8 cellular contexts compared by ENCODE assay signal in genomic region chr19:46416077-46416709, GRCh38. TPM values are rescaled to one million over a fixed set of nuclear protein-coding genes. Genes with fewer than 3 reads are reported as not detected.
A peak's percentile ranks its signal among the peaks of the same experiment; 100 is the strongest.
DNase-seq lines count a peak whose midpoint lies in the region; ATAC-seq and TF ChIP-seq lines count a peak whose summit lies in the region.

No MANE protein-coding gene starts in this region.

- DNase-seq in AG09319 (ENCODE audit: extremely low read depth, low read depth) (peak; percentile 53), NCI-H82 treated with DMSO at 0.1 percent for 48 hours (lab: John Stamatoyannopoulos, UW; ENCODE audit: unreplicated experiment) (peak; percentile 86), chondrocyte (ENCODE audit: low spot score) (peak; percentile 98), kidney glomerular epithelial cell (lab: John Stamatoyannopoulos, UW) (peak; percentile 68)
- DNase-seq in stimulated activated CD8-positive, alpha-beta memory T cell treated with anti-CD3 and anti-CD28 coated beads, Interleukin-7, amount 100 ng/mL, for 48 hours (ENCODE audit: extremely low read depth in 1 of 2, low read depth in 1 of 2) = peak; percentile 25 to 27
- no peak for DNase-seq in activated effector memory CD4-positive, alpha-beta T cell treated with Interleukin-2 at 50 U/mL for 16 hours

- no peaks in the 10 kb centered on the region for H3K27me3 Mint-ChIP-seq in chondrocyte (ENCODE audit: low read depth)

- H3K27ac Mint-ChIP-seq in chondrocyte (ENCODE audit: unreplicated experiment) = peak overlapping the region; percentile 91

- H3K4me3 ChIP-seq in HEK293 (ENCODE audit: low read depth, low read length) = peak overlapping the region; percentile 37

- ATAC-seq in GM19395 (IDR thresholded peaks at IDR 0.05; ENCODE audit: unreplicated experiment) = no peak

- H3K27ac ChIP-seq in HEK293 (ENCODE audit: extremely low read depth, low read depth, low read length) = peak overlapping the region; percentile 63

- CTCF ChIA-PET in HEK293 (lab: Yijun Ruan, JAX) = interaction anchor here (0.6 to 2.9 kb wide), 9 partner anchors 14 to 288 kb away, joined by 3 to 16 read pairs (median 5); no protein-coding TSS in a partner anchor

- H3K9me3 ChIP-seq in HEK293 (ENCODE audit: control insufficient read depth, insufficient read depth, low read depth, low read length) = no peaks in the 10 kb centered on the region

- H3K4me1 Mint-ChIP-seq in chondrocyte (ENCODE audit: low read depth) = peaks cover 50% of the 10 kb centered on the region

- H3K36me3 Mint-ChIP-seq in chondrocyte (ENCODE audit: low read depth) = peaks cover 8% of the 10 kb centered on the region

- H3K36me3 ChIP-seq in HEK293 (ENCODE audit: control insufficient read depth in 2 of 2, insufficient read depth in 1 of 2, low read length in 2 of 2) = peaks cover 0 to 11% of the 10 kb centered on the region in 2 experiments; a peak in 1 of 3 replicates

- POLR2A ChIA-PET in HEK293 (lab: Yijun Ruan, JAX) = interaction anchor here (1.5 kb wide), 1 partner anchor 8 kb away, joined by 6 read pairs; no protein-coding TSS in a partner anchor

- no peaks in the 10 kb centered on the region for H3K9me3 Mint-ChIP-seq in chondrocyte (ENCODE audit: low read depth)

- H3K4me3 Mint-ChIP-seq in chondrocyte (ENCODE audit: unreplicated experiment) = peak overlapping the region; percentile 70

- no peak for TF ChIP-seq CTCF in AG09319 (IDR thresholded peaks at IDR 0.05; ENCODE audit: low read depth, low read length)
- TF ChIP-seq CTCF in HEK293 (tag by site-specific recombination; IDR thresholded peaks at IDR 0.05) = no peak
- no peak for TF ChIP-seq CTCF in chondrocyte (IDR thresholded peaks at IDR 0.05)

- peaks cover 23% of the 10 kb centered on the region for H3K4me1 ChIP-seq in HEK293 (ENCODE audit: control insufficient read depth, insufficient read depth, low read length)

TF ChIP-seq in HEK293, 187 proteins besides CTCF, POLR2A, EP300 and RAD21 (continues in another document):
- TF ChIP-seq ZNF26 (tag by site-specific recombination; IDR thresholded peaks at IDR 0.05) (no peak), ZEB2 (tag by site-specific recombination; IDR thresholded peaks at IDR 0.05) (peak; percentile 31; the same call in 1 of the 2 replicates), MEIS1 (CRISPR knock-in tag; IDR thresholded peaks at IDR 0.05; ENCODE audit: borderline replicate concordance) (no peak), PATZ1 (tag by site-specific recombination; IDR thresholded peaks at IDR 0.05) (peak; percentile 94), BCL11B (tag by site-specific recombination; IDR thresholded peaks at IDR 0.05; ENCODE audit: low read depth) (peak; percentile 13; the same call in 1 of the 2 replicates), ZSCAN4 (tag by site-specific recombination; IDR thresholded peaks at IDR 0.05) (no peak), REST (tag by site-specific recombination; IDR thresholded peaks at IDR 0.05) (no peak), ZNF19 (tag by site-specific recombination; IDR thresholded peaks at IDR 0.05; ENCODE audit: low read depth) (no peak), ZNF2 (tag by site-specific recombination; IDR thresholded peaks at IDR 0.05) (no peak), ZNF610 (tag by site-specific recombination; IDR thresholded peaks at IDR 0.05; ENCODE audit: borderline replicate concordance) (0 out of 2 replicates have a peak, but pooled peaks have one; percentile 30), ZBTB6 (tag by site-specific recombination; IDR thresholded peaks at IDR 0.05) (no peak), ZNF335 (tag by site-specific recombination; conservative IDR thresholded peaks at IDR 0.05) (peak; percentile 88), PRDM6 (tag by site-specific recombination; IDR thresholded peaks at IDR 0.05) (no peak), ZBTB21 (tag by site-specific recombination; IDR thresholded peaks at IDR 0.05) (no peak)

RNA-seq across cellular contexts. Expression of gene CCDC8, which starts 2.8 kb away (rescaled TPM):
- total RNA-seq in chondrocyte = 39.3 to 53.2 TPM (median 39.5 TPM) in 3 replicates

RNA-seq across cellular contexts. Expression of gene PNMA8C, which starts 12.5 kb away (rescaled TPM):
- 0.10 to 0.27 TPM (median 0.20 TPM) in 3 replicates for total RNA-seq in chondrocyte

RNA-seq across cellular contexts. Expression of gene PNMA8A, which starts 55.2 kb away (rescaled TPM):
- 10.1 to 16.1 TPM (median 10.1 TPM) in 3 replicates for total RNA-seq in chondrocyte
